Comparison of ENCODE assay signal across 17 cellular contexts in genomic region chr13:99559560-99559959, GRCh38.
"Had no signal": no experiment of that assay in that cellular context is flagged by ENCODE, and none has a peak within 500 bp of the region (broad histone marks: within the 10 kb centered on the region; RNA-seq: fewer than 3 reads in every experiment).

No MANE protein-coding gene starts in this region.

- ATAC-seq: activated CD4-positive, CD25-positive, alpha-beta regulatory T cell treated with anti-CD3 and anti-CD28 coated beads, Interleukin-2, amount 50 U/mL, for 24 hours; activated CD8-positive, alpha-beta memory T cell treated with anti-CD3 and anti-CD28 coated beads, Interleukin-2, amount 10 ng/mL, durations not matched to agents 7 days and 5 days; activated T-helper 17 cell treated with anti-CD3 and anti-CD28 coated beads, Interleukin-2, amount 50 U/mL, for 72 hours; heart left ventricle; left colon; lower lobe of right lung; naive thymus-derived CD8-positive, alpha-beta T cell had no signal

- H3K27ac ChIP-seq: adrenal gland, coronary artery, heart left ventricle, lower lobe of right lung, spleen, upper lobe of left lung had no signal

- H3K9me3 ChIP-seq: adrenal gland, heart left ventricle, lower lobe of right lung, spleen, upper lobe of left lung had no signal

- DNase-seq: activated CD4-positive, alpha-beta memory T cell treated with anti-CD3 and anti-CD28 coated beads, Interleukin-2, amount 10 ng/mL, durations not matched to agents 7 days and 5 days; activated CD8-positive, alpha-beta memory T cell treated with anti-CD3 and anti-CD28 coated beads, Interleukin-2, amount 10 ng/mL, durations not matched to agents 7 days and 5 days; activated T-cell treated with anti-CD3 and anti-CD28 coated beads for 4 hours; endodermal cell; heart left ventricle; left colon; lower lobe of right lung; naive thymus-derived CD8-positive, alpha-beta T cell; retina; spleen; stimulated activated CD4-positive, alpha-beta T cell treated with anti-CD3 and anti-CD28 coated beads, Interleukin-4, amount 100 ng/mL, for 1 hour; stimulated activated naive CD4-positive, alpha-beta T cell treated with Interleukin-2 at 50 U/mL for 16 hours; upper lobe of left lung had no signal

- H3K4me3 ChIP-seq: adrenal gland, coronary artery, heart left ventricle, lower lobe of right lung, spleen, upper lobe of left lung had no signal

- H3K4me1 ChIP-seq: heart left ventricle, lower lobe of right lung, spleen, upper lobe of left lung had no signal

- H3K27me3 ChIP-seq: adrenal gland, heart left ventricle, spleen, upper lobe of left lung had no signal
